1 cellular context compared by ENCODE assay signal in the genomic region with DNA sequence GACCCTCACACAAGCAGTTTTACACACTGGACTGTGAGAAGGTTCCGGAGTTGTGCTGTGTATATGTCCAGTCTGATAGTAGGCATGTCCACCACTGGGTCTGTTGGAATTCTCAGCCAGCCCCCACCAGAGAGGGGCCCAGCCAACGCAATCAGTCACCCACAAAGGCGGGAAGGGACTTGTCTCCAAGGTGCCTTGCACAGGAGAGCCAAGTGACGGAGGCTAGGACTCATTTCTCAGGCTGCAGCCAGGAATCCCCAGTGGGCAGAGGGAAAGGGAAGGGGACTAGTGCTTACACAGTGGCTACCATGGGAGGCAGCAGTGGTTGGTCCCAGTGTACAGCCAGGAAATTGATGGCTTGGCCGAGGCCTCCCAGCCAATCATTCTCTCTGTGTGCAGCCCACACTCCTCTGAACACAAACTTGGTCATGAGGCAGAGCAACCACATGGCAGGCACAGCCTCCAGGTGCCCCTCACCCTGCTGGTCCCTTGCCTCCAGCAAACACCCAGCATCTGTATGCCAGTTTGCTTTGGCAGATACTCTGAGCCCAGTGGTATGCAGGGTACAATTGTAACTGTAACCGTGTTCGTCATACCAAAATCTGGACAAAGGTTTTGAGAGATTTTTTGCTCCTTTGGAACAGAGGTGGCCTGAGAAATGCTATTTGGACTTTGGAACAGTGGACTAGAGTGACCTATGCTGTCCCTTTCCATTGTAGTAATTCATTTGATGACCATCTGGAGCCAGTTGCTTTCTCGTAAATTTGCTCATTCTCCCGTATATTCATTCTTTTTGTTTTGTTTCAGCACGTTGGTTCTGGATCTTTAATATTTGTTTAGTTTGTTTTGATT.
TF ChIP-seq lines count a peak whose summit lies in the region.

No MANE protein-coding gene starts in this region.

TF ChIP-seq in HepG2, 621 proteins besides CTCF, POLR2A, EP300 and RAD21 (continued from another document and continues in another):
- TF ChIP-seq, protein P1, sequence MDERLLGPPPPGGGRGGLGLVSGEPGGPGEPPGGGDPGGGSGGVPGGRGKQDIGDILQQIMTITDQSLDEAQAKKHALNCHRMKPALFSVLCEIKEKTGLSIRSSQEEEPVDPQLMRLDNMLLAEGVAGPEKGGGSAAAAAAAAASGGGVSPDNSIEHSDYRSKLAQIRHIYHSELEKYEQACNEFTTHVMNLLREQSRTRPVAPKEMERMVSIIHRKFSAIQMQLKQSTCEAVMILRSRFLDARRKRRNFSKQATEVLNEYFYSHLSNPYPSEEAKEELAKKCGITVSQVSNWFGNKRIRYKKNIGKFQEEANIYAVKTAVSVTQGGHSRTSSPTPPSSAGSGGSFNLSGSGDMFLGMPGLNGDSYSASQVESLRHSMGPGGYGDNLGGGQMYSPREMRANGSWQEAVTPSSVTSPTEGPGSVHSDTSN (CRISPR knock-in tag; IDR thresholded peaks at IDR 0.05) = no peak
- TF ChIP-seq AHR (CRISPR knock-in tag; IDR thresholded peaks at IDR 0.05) (peak; percentile 90; the same call in 1 of the 2 replicates), MIER3 (CRISPR knock-in tag; IDR thresholded peaks at IDR 0.05; ENCODE audit: borderline replicate concordance) (peak; percentile 61; the same call in 1 of the 2 replicates), FOXK2 (IDR thresholded peaks at IDR 0.05) (0 out of 2 replicates have a peak, but pooled peaks have one; percentile 5), ZNF605 (CRISPR knock-in tag; IDR thresholded peaks at IDR 0.05) (no peak), EHMT2 (IDR thresholded peaks at IDR 0.05; ENCODE audit: borderline replicate concordance, low read depth, low read length) (no peak; the same call in 1 of the 2 replicates), JUN (CRISPR knock-in tag; IDR thresholded peaks at IDR 0.05) (no peak), ZNF234 (CRISPR knock-in tag; conservative IDR thresholded peaks at IDR 0.05) (no peak), GTF3A (CRISPR knock-in tag; conservative IDR thresholded peaks at IDR 0.05) (no peak), MATR3 (CRISPR knock-in tag; IDR thresholded peaks at IDR 0.05) (no peak), ZBTB42 (CRISPR knock-in tag; IDR thresholded peaks at IDR 0.05) (no peak), KDM6A (CRISPR knock-in tag; IDR thresholded peaks at IDR 0.05; ENCODE audit: low read depth) (peak; percentile 87), POLR2G (IDR thresholded peaks at IDR 0.05; ENCODE audit: low read depth, low read length) (peak; percentile 55), ZNF841 (CRISPR knock-in tag; IDR thresholded peaks at IDR 0.05; ENCODE audit: borderline replicate concordance) (no peak), ZNF510 (CRISPR knock-in tag; IDR thresholded peaks at IDR 0.05; ENCODE audit: low read depth) (0 out of 2 replicates have a peak, but pooled peaks have one; percentile 34), SRSF9 (IDR thresholded peaks at IDR 0.05; ENCODE audit: borderline replicate concordance, insufficient read depth, low read depth, low read length, poor library complexity, severe bottlenecking) (no peak), ZNF235 (CRISPR knock-in tag; IDR thresholded peaks at IDR 0.05; ENCODE audit: borderline replicate concordance) (no peak), ZNF143 (CRISPR knock-in tag; IDR thresholded peaks at IDR 0.05) (peak; percentile 51; the same call in 1 of the 2 replicates), NPAS2 (CRISPR knock-in tag; IDR thresholded peaks at IDR 0.05; ENCODE audit: borderline replicate concordance) (no peak), MZF1 (CRISPR knock-in tag; IDR thresholded peaks at IDR 0.05; ENCODE audit: borderline replicate concordance) (peak; percentile 76; the same call in 1 of the 2 replicates), EZH2 (conservative IDR thresholded peaks at IDR 0.05; ENCODE audit: low read depth, low read length) (no peak), ZNF782 (CRISPR knock-in tag; IDR thresholded peaks at IDR 0.05; ENCODE audit: borderline replicate concordance) (no peak; the same call in 1 of the 2 replicates), KDM1A (CRISPR knock-in tag; IDR thresholded peaks at IDR 0.05) (peak; percentile 75; the same call in 1 of the 2 replicates), FOXC1 (CRISPR knock-in tag; IDR thresholded peaks at IDR 0.05; ENCODE audit: borderline replicate concordance) (no peak), SSRP1 (CRISPR knock-in tag; IDR thresholded peaks at IDR 0.05) (no peak), ZBTB38 (CRISPR knock-in tag; IDR thresholded peaks at IDR 0.05) (peak; percentile 89), NFE2L1 (CRISPR knock-in tag; IDR thresholded peaks at IDR 0.05; ENCODE audit: borderline replicate concordance) (no peak), SNRNP70 (IDR thresholded peaks at IDR 0.05; ENCODE audit: low read depth, low read length) (no peak), ZNF879 (CRISPR knock-in tag; IDR thresholded peaks at IDR 0.05) (0 out of 2 replicates have a peak, but pooled peaks have one; percentile 80), ZNF547 (CRISPR knock-in tag; IDR thresholded peaks at IDR 0.05) (peak; percentile 42), ATF7 (IDR thresholded peaks at IDR 0.05) (no peak), ATF7 (CRISPR knock-in tag; IDR thresholded peaks at IDR 0.05) (peak; percentile 56; the same call in 1 of the 2 replicates), ATAD3A (CRISPR knock-in tag; IDR thresholded peaks at IDR 0.05) (no peak), HOXA9 (CRISPR knock-in tag; IDR thresholded peaks at IDR 0.05; ENCODE audit: borderline replicate concordance) (no peak), YY1 (IDR thresholded peaks at IDR 0.05; ENCODE audit: insufficient read depth, insufficient replicate concordance, low read depth, low read length) (no peak)
- TF ChIP-seq, protein P2, sequence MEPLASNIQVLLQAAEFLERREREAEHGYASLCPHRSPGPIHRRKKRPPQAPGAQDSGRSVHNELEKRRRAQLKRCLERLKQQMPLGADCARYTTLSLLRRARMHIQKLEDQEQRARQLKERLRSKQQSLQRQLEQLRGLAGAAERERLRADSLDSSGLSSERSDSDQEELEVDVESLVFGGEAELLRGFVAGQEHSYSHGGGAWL (CRISPR knock-in tag; IDR thresholded peaks at IDR 0.05) = peak; percentile 68
- TF ChIP-seq, protein P3, sequence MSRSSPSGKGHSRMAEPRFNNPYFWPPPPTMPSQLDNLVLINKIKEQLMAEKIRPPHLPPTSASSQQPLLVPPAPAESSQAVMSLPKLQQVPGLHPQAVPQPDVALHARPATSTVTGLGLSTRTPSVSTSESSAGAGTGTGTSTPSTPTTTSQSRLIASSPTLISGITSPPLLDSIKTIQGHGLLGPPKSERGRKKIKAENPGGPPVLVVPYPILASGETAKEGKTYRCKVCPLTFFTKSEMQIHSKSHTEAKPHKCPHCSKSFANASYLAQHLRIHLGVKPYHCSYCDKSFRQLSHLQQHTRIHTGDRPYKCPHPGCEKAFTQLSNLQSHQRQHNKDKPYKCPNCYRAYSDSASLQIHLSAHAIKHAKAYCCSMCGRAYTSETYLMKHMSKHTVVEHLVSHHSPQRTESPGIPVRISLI (CRISPR knock-in tag; IDR thresholded peaks at IDR 0.05; ENCODE audit: borderline replicate concordance) = peak; percentile 65
- TF ChIP-seq, protein P4, sequence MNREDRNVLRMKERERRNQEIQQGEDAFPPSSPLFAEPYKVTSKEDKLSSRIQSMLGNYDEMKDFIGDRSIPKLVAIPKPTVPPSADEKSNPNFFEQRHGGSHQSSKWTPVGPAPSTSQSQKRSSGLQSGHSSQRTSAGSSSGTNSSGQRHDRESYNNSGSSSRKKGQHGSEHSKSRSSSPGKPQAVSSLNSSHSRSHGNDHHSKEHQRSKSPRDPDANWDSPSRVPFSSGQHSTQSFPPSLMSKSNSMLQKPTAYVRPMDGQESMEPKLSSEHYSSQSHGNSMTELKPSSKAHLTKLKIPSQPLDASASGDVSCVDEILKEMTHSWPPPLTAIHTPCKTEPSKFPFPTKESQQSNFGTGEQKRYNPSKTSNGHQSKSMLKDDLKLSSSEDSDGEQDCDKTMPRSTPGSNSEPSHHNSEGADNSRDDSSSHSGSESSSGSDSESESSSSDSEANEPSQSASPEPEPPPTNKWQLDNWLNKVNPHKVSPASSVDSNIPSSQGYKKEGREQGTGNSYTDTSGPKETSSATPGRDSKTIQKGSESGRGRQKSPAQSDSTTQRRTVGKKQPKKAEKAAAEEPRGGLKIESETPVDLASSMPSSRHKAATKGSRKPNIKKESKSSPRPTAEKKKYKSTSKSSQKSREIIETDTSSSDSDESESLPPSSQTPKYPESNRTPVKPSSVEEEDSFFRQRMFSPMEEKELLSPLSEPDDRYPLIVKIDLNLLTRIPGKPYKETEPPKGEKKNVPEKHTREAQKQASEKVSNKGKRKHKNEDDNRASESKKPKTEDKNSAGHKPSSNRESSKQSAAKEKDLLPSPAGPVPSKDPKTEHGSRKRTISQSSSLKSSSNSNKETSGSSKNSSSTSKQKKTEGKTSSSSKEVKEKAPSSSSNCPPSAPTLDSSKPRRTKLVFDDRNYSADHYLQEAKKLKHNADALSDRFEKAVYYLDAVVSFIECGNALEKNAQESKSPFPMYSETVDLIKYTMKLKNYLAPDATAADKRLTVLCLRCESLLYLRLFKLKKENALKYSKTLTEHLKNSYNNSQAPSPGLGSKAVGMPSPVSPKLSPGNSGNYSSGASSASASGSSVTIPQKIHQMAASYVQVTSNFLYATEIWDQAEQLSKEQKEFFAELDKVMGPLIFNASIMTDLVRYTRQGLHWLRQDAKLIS (CRISPR knock-in tag; IDR thresholded peaks at IDR 0.05) = 0 out of 2 replicates have a peak, but pooled peaks have one; percentile 31
- TF ChIP-seq, protein P5, sequence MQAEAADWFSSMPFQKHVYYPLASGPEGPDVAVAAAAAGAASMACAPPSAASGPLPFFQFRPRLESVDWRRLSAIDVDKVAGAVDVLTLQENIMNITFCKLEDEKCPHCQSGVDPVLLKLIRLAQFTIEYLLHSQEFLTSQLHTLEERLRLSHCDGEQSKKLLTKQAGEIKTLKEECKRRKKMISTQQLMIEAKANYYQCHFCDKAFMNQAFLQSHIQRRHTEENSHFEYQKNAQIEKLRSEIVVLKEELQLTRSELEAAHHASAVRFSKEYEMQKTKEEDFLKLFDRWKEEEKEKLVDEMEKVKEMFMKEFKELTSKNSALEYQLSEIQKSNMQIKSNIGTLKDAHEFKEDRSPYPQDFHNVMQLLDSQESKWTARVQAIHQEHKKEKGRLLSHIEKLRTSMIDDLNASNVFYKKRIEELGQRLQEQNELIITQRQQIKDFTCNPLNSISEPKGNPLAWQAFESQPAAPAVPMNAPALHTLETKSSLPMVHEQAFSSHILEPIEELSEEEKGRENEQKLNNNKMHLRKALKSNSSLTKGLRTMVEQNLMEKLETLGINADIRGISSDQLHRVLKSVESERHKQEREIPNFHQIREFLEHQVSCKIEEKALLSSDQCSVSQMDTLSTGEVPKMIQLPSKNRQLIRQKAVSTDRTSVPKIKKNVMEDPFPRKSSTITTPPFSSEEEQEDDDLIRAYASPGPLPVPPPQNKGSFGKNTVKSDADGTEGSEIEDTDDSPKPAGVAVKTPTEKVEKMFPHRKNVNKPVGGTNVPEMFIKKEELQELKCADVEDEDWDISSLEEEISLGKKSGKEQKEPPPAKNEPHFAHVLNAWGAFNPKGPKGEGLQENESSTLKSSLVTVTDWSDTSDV (CRISPR knock-in tag; IDR thresholded peaks at IDR 0.05) = 0 out of 2 replicates have a peak, but pooled peaks have one; percentile 70
- TF ChIP-seq, protein P6, sequence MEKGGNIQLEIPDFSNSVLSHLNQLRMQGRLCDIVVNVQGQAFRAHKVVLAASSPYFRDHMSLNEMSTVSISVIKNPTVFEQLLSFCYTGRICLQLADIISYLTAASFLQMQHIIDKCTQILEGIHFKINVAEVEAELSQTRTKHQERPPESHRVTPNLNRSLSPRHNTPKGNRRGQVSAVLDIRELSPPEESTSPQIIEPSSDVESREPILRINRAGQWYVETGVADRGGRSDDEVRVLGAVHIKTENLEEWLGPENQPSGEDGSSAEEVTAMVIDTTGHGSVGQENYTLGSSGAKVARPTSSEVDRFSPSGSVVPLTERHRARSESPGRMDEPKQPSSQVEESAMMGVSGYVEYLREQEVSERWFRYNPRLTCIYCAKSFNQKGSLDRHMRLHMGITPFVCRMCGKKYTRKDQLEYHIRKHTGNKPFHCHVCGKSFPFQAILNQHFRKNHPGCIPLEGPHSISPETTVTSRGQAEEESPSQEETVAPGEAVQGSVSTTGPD (CRISPR knock-in tag; IDR thresholded peaks at IDR 0.05) = no peak
- TF ChIP-seq, protein P7, sequence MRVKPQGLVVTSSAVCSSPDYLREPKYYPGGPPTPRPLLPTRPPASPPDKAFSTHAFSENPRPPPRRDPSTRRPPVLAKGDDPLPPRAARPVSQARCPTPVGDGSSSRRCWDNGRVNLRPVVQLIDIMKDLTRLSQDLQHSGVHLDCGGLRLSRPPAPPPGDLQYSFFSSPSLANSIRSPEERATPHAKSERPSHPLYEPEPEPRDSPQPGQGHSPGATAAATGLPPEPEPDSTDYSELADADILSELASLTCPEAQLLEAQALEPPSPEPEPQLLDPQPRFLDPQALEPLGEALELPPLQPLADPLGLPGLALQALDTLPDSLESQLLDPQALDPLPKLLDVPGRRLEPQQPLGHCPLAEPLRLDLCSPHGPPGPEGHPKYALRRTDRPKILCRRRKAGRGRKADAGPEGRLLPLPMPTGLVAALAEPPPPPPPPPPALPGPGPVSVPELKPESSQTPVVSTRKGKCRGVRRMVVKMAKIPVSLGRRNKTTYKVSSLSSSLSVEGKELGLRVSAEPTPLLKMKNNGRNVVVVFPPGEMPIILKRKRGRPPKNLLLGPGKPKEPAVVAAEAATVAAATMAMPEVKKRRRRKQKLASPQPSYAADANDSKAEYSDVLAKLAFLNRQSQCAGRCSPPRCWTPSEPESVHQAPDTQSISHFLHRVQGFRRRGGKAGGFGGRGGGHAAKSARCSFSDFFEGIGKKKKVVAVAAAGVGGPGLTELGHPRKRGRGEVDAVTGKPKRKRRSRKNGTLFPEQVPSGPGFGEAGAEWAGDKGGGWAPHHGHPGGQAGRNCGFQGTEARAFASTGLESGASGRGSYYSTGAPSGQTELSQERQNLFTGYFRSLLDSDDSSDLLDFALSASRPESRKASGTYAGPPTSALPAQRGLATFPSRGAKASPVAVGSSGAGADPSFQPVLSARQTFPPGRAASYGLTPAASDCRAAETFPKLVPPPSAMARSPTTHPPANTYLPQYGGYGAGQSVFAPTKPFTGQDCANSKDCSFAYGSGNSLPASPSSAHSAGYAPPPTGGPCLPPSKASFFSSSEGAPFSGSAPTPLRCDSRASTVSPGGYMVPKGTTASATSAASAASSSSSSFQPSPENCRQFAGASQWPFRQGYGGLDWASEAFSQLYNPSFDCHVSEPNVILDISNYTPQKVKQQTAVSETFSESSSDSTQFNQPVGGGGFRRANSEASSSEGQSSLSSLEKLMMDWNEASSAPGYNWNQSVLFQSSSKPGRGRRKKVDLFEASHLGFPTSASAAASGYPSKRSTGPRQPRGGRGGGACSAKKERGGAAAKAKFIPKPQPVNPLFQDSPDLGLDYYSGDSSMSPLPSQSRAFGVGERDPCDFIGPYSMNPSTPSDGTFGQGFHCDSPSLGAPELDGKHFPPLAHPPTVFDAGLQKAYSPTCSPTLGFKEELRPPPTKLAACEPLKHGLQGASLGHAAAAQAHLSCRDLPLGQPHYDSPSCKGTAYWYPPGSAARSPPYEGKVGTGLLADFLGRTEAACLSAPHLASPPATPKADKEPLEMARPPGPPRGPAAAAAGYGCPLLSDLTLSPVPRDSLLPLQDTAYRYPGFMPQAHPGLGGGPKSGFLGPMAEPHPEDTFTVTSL (CRISPR knock-in tag; IDR thresholded peaks at IDR 0.05; ENCODE audit: borderline replicate concordance) = no peak
